ENCODE assay signal across 7 cellular contexts in genomic region chr13:39777527-39778061, GRCh38.
DNase-seq lines count a peak whose midpoint lies in the region; ATAC-seq and TF ChIP-seq lines count a peak whose summit lies in the region.

No MANE protein-coding gene starts in this region.

- CTCF ChIA-PET in GM10248 (lab: Yijun Ruan, JAX), result interaction anchor here (1.2 to 2.7 kb wide), 3 partner anchors 10 to 165 kb away, joined by 3 to 8 read pairs (median 4); no protein-coding TSS in a partner anchor

- POLR2A ChIA-PET in GM10248 (lab: Yijun Ruan, JAX), result no interaction called here

- no peak for ATAC-seq in GM19467 (IDR thresholded peaks at IDR 0.05; ENCODE audit: unreplicated experiment)

- DNase-seq in GM10248 (ENCODE audit: extremely low spot score) (no peak), LHCN-M2 (ENCODE audit: low read depth) (peak; percentile 93), foreskin melanocyte (peak; percentile 31), cortex of kidney (lab: John Stamatoyannopoulos, UW) (no peak)
- peak; percentile 29 to 36 for DNase-seq in activated CD4-positive, alpha-beta T cell treated with anti-CD3 and anti-CD28 coated beads, Interleukin-2, amount 50 U/mL, for 4 hours
- DNase-seq in stimulated activated CD8-positive, alpha-beta memory T cell treated with anti-CD3 and anti-CD28 coated beads, Interleukin-7, amount 100 ng/mL, for 48 hours (ENCODE audit: extremely low read depth in 1 of 2, low read depth in 1 of 2), result peak; percentile 14 to 51

- TF ChIP-seq CTCF in GM10248 (IDR thresholded peaks at IDR 0.05; ENCODE audit: control extremely low read depth, extremely low read depth, low read depth, missing control alignments), result peak; percentile 0

Comparison
In these comparisons a context has a peak if more than half of its experiments do, and no peak if none do; other contexts are left out.
1. DNase-seq: peak in LHCN-M2 (single experiment), activated CD4-positive, alpha-beta T cell treated with anti-CD3 and anti-CD28 coated beads, Interleukin-2, amount 50 U/mL, for 4 hours (2 of 2), foreskin melanocyte (single experiment) and stimulated activated CD8-positive, alpha-beta memory T cell treated with anti-CD3 and anti-CD28 coated beads, Interleukin-7, amount 100 ng/mL, for 48 hours (2 of 2); none in GM10248 (single experiment) and cortex of kidney (single experiment).